8 cellular contexts compared by ENCODE assay signal in the genomic region with DNA sequence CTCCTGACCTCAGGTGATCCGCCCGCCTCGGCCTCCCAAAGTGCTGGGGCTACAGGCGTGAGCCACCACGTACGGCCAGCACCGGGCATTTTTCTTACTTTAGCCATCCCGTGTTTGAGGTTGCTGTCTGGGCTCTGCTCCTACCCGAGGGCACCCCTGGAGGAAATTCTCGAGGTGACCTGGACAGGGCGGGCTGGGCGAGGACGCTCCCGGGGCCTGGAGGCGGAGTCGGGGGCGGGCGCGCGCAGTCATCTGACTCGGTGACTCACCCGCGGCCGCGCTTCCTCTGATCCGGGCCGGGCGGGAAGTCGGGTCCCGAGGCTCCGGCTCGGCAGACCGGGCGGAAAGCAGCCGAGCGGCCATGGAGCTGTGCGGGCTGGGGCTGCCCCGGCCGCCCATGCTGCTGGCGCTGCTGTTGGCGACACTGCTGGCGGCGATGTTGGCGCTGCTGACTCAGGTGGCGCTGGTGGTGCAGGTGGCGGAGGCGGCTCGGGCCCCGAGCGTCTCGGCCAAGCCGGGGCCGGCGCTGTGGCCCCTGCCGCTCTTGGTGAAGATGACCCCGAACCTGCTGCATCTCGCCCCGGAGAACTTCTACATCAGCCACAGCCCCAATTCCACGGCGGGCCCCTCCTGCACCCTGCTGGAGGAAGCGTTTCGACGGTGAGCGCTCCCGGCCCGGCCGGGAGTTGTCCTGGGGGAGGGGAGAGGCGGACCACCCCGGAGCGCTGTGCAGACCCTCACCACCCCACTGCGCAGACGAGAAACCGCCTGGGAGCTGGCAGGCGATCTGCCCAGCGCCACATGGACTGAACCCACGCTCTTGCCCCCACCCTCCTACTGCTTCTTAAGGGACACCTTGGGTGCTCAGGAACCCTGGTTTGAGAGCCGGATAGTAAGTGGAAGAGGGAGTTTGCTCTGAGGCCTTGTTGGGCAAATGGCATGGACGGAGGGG. TPM values are rescaled to one million over a fixed set of nuclear protein-coding genes. Genes with fewer than 3 reads are reported as not detected.
DNase-seq lines count a peak whose midpoint lies in the region; ATAC-seq lines count a peak whose summit lies in the region.

A gene (plus strand): TSS at position 334 of the 952 bp plus-strand sequence. CDS start 28 bp downstream, at position 362.

- peak; percentile 84 for ATAC-seq in GM18867 (IDR thresholded peaks at IDR 0.05; ENCODE audit: unreplicated experiment)
- ATAC-seq in HG03095 (IDR thresholded peaks at IDR 0.05; ENCODE audit: unreplicated experiment): peak; percentile 83
- ATAC-seq in left lobe of liver: peak; percentile 97

- peak; percentile 98 for DNase-seq in AG20443 (ENCODE audit: low spot score)
- peak; percentile 38 for DNase-seq in NCI-H510A treated with DMSO at 0.1 percent for 48 hours (lab: John Stamatoyannopoulos, UW)
- peak; percentile 80 for DNase-seq in activated CD4-positive, alpha-beta T cell treated with anti-CD3 and anti-CD28 coated beads, Interleukin-2, amount 50 U/mL, for 1 hour
- DNase-seq in dedifferentiated amniotic fluid mesenchymal stem cell (ENCODE audit: extremely low spot score): peak; percentile 71
- peak; percentile 91 for DNase-seq in left lobe of liver (ENCODE audit: low spot score)
- peak; percentile 87 to 91 for DNase-seq in stimulated activated CD4-positive, alpha-beta T cell treated with anti-CD3 and anti-CD28 coated beads, Interleukin-2, amount 100 ng/mL, for 24 hours

RNA-seq across cellular contexts. Expression of the gene that starts here (rescaled TPM):
- total RNA-seq in left lobe of liver: 66.0 TPM

Comparison
In these comparisons a context has a peak if more than half of its experiments do, and no peak if none do; other contexts are left out.
1. Peak in every context shown above with its lines: DNase-seq and ATAC-seq.
2. DNase-seq: peak in every context shown above with its lines; median percentile 98 in AG20443; 91 in left lobe of liver; 89 in stimulated activated CD4-positive, alpha-beta T cell treated with anti-CD3 and anti-CD28 coated beads, Interleukin-2, amount 100 ng/mL, for 24 hours; 80 in activated CD4-positive, alpha-beta T cell treated with anti-CD3 and anti-CD28 coated beads, Interleukin-2, amount 50 U/mL, for 1 hour; 71 in dedifferentiated amniotic fluid mesenchymal stem cell; 38 in NCI-H510A treated with DMSO at 0.1 percent for 48 hours.